9 cellular contexts compared by ENCODE assay signal in genomic region chr2:119476301-119477117, GRCh38. TPM values are rescaled to one million over a fixed set of nuclear protein-coding genes. Genes with fewer than 3 reads are reported as not detected.
DNase-seq lines count a peak whose midpoint lies in the region; ATAC-seq, FAIRE-seq and TF ChIP-seq lines count a peak whose summit lies in the region.
"Had no signal": no experiment of that assay in that cellular context is flagged by ENCODE, and none has a peak within 500 bp of the region (broad histone marks: within the 10 kb centered on the region; RNA-seq: fewer than 3 reads in every experiment).

No MANE protein-coding gene starts in this region.

- H3K36me3 Mint-ChIP-seq in WTC11 (no peaks in the 10 kb centered on the region), naive B cell (no peaks in the 10 kb centered on the region)

- no peak for FAIRE-seq in A549 (lab: Jason Lieb, UNC)
- peak; percentile 81 for FAIRE-seq in urothelium cell line (lab: Jason Lieb, UNC)

- no peaks in the 10 kb centered on the region for H3K9me3 Mint-ChIP-seq in WTC11
- no peaks in the 10 kb centered on the region for H3K9me3 Mint-ChIP-seq in naive B cell

- ATAC-seq in A549 (peak; percentile 86 to 95), WTC11 (peak; percentile 92), naive B cell (ENCODE audit: low read depth in 2 of 2) (peak; percentile 37 to 52)

- H3K27me3 Mint-ChIP-seq in WTC11 (ENCODE audit: low read depth) = no peaks in the 10 kb centered on the region
- peaks cover 4 to 34% (median 28%) of the 10 kb centered on the region in 3 donors for H3K27me3 Mint-ChIP-seq in naive B cell

- H3K9me3 ChIP-seq in A549 = no peaks in the 10 kb centered on the region

- TF ChIP-seq RAD21 in A549 (conservative IDR thresholded peaks at IDR 0.05 in 1 of 2, IDR thresholded peaks at IDR 0.05 in 1 of 2) = peak; percentile 92 to 96

- peaks cover 4% of the 10 kb centered on the region; the same call in 1 of the 3 replicates for H3K4me1 ChIP-seq in A549

- H3K4me3 Mint-ChIP-seq in WTC11 (peak overlapping the region; percentile 25), naive B cell (no peak overlapping the region)

- TF ChIP-seq POLR2A in A549 (IDR thresholded peaks at IDR 0.05; ENCODE audit: low read length) = no peak

- DNase-seq in A549 (ENCODE audit: low read depth in 1 of 2, low spot score in 1 of 2) = peak; percentile 57 to 74
- peak; percentile 74 for DNase-seq in ELR (ENCODE audit: low read depth)
- peak; percentile 86 for DNase-seq in HEK293T (ENCODE audit: extremely low spot score)
- DNase-seq in NCI-H146 treated with DMSO at 0.1 percent for 48 hours (lab: John Stamatoyannopoulos, UW; ENCODE audit: unreplicated experiment) = peak; percentile 30
- peak; percentile 82 for DNase-seq in WTC11 (ENCODE audit: low spot score)
- peak; percentile 34 for DNase-seq in fibroblast of peridontal ligament (ENCODE audit: extremely low read depth)
- peak; percentile 25 for DNase-seq in naive B cell
- peak; percentile 92 for DNase-seq in urothelium cell line (ENCODE audit: low spot score)

- H3K4me1 Mint-ChIP-seq in WTC11 (peaks cover 11% of the 10 kb centered on the region), naive B cell (peaks cover 0 to 4% (median 0%) of the 10 kb centered on the region in 3 donors)

- TF ChIP-seq EP300 in A549 (IDR thresholded peaks at IDR 0.05) = no peak

- POLR2A ChIA-PET in A549 (lab: Yijun Ruan, JAX) = no interaction called here
- POLR2A ChIA-PET in HEK293T (lab: Yijun Ruan, JAX) = interaction anchor here (0.7 kb wide), 1 partner anchor 10 kb away, joined by 3 read pairs; no protein-coding TSS in a partner anchor
- POLR2A ChIA-PET in WTC11 (lab: Charles Lee) = interaction anchor here (0.8 to 1.5 kb wide), 2 partner anchors 42 to 44 kb away, joined by 3 read pairs; no protein-coding TSS in a partner anchor

- H3K27ac Mint-ChIP-seq in WTC11 (no peak overlapping the region), naive B cell (peak overlapping the region in 3 of 6 donors; percentile 58 to 68 (median 59))

- H3K27ac ChIP-seq in A549 = peak overlapping the region; percentile 29 to 67; a peak in 3 of 6 replicates

- 0 out of 3 replicates have a peak overlapping the region, but pooled peaks have one; percentile 25 for H3K4me3 ChIP-seq in A549
- H3K4me3 ChIP-seq: skin epidermis had no signal

- H3K4me2 ChIP-seq in A549 = peak overlapping the region; percentile 80

- CTCF ChIA-PET in A549 (lab: Yijun Ruan, JAX) (interaction anchor here (0.6 to 14.8 kb wide), 45 partner anchors 10 to 595 kb away, joined by 3 to 255 read pairs (median 4); partner anchors contain the start of genes SCTR and TMEM37), HEK293T (lab: Yijun Ruan, JAX) (interaction anchor here (0.9 to 2.4 kb wide), 18 partner anchors 9 to 264 kb away, joined by 3 to 17 read pairs (median 4); no protein-coding TSS in a partner anchor), WTC11 (lab: Charles Lee) (interaction anchor here (0.6 to 3.9 kb wide), 68 partner anchors 8 to 699 kb away, joined by 3 to 145 read pairs (median 4); partner anchors contain the start of genes C2orf76, DBI, SCTR and TMEM37)

- TF ChIP-seq CTCF in A549 (IDR thresholded peaks at IDR 0.05) = peak; percentile 95
- peak; percentile 99 for TF ChIP-seq CTCF in WTC11 (IDR thresholded peaks at IDR 0.05)

- 28% methylated on average over 18 of the region's 20 CpGs for WGBS in A549 (ENCODE audit: missing lambda C conversion rate)

TF ChIP-seq in A549, 52 proteins besides CTCF, POLR2A, EP300 and RAD21:
- TF ChIP-seq MAX (IDR thresholded peaks at IDR 0.05) (0 out of 2 replicates have a peak, but pooled peaks have one; percentile 12), NR3C1 (IDR thresholded peaks at IDR 0.05) (no peak), SMC3 (IDR thresholded peaks at IDR 0.05) (peak; percentile 96)
TF ChIP-seq in A549: peak in this region for 2.

TF ChIP-seq in HEK293T, 16 proteins besides CTCF, POLR2A, EP300 and RAD21:
- no peak for TF ChIP-seq TARDBP (IDR thresholded peaks at IDR 0.05)
- no peak for TF ChIP-seq FOXK2 (IDR thresholded peaks at IDR 0.05)
- TF ChIP-seq FOXA1 (IDR thresholded peaks at IDR 0.05) = no peak
- TF ChIP-seq FOXM1 (IDR thresholded peaks at IDR 0.05; ENCODE audit: borderline replicate concordance) = no peak
- no peak for TF ChIP-seq ARNT (IDR thresholded peaks at IDR 0.05)
- TF ChIP-seq PKNOX1 (IDR thresholded peaks at IDR 0.05) = no peak
- TF ChIP-seq L3MBTL2 (conservative IDR thresholded peaks at IDR 0.05) = no peak
- TF ChIP-seq HDGF (IDR thresholded peaks at IDR 0.05; ENCODE audit: borderline replicate concordance) = no peak
- no peak for TF ChIP-seq ELF4 (IDR thresholded peaks at IDR 0.05)
- TF ChIP-seq NFRKB (IDR thresholded peaks at IDR 0.05) = no peak
- TF ChIP-seq SUZ12 (IDR thresholded peaks at IDR 0.05) = no peak
- TF ChIP-seq BHLHE40 (IDR thresholded peaks at IDR 0.05; ENCODE audit: borderline replicate concordance) = no peak
- no peak for TF ChIP-seq CTBP1 (IDR thresholded peaks at IDR 0.05; ENCODE audit: borderline replicate concordance)
- TF ChIP-seq LEF1 (IDR thresholded peaks at IDR 0.05; ENCODE audit: borderline replicate concordance) = no peak
- no peak for TF ChIP-seq ZNF384 (IDR thresholded peaks at IDR 0.05)
- TF ChIP-seq SP1 (IDR thresholded peaks at IDR 0.05) = no peak

TF ChIP-seq in WTC11, 78 proteins besides CTCF, POLR2A, EP300 and RAD21 (continues in another document):
- TF ChIP-seq ZNF425 (CRISPR knock-in tag; conservative IDR thresholded peaks at IDR 0.05) = no peak
- TF ChIP-seq USF2 (CRISPR knock-in tag; IDR thresholded peaks at IDR 0.05) = 0 out of 2 replicates have a peak, but pooled peaks have one; percentile 31

RNA-seq across cellular contexts. Expression of gene TMEM37, which starts 44.9 kb away (rescaled TPM):
- 7.5 and 10.8 TPM in 2 replicates for polyA plus RNA-seq in A549 (2011; rRNA removed)
- polyA plus RNA-seq in A549 (2012; cell fraction: cytosol; rRNA removed) = 5.7 and 7.9 TPM in 2 replicates
- polyA plus RNA-seq in A549 (2012; cell fraction: nucleus; rRNA removed) = 4.7 and 5.0 TPM in 2 replicates
- 3.3 to 5.1 TPM (median 4.7 TPM) in 3 replicates for polyA plus RNA-seq in A549 (2017; fragmentation: RNase III; extraction: RNeasy Plus Mini Kit Qiagen cat#74134 plus additional on column Dnase treatment)
- polyA minus RNA-seq in A549 (2011; rRNA and poly(A)+ RNA removed) = 2.9 and 4.0 TPM in 2 replicates
- 7.6 to 9.6 TPM (median 8.5 TPM) in 3 replicates for total RNA-seq in WTC11 (2021)
- polyA plus RNA-seq in naive B cell (ENCODE audit: low read depth in 6 of 6) = not detected

RNA-seq across cellular contexts. Expression of gene SCTR, which starts 47.8 kb away (rescaled TPM):
- polyA plus RNA-seq in A549 (2011; rRNA removed) (not detected in 2 replicates), A549 (2017; fragmentation: RNase III; extraction: RNeasy Plus Mini Kit Qiagen cat#74134 plus additional on column Dnase treatment) (not detected in 3 replicates), naive B cell (ENCODE audit: low read depth in 6 of 6) (not detected)
- polyA plus RNA-seq in A549 (2012; cell fraction: cytosol; rRNA removed) = not detected in 2 replicates
- polyA plus RNA-seq in A549 (2012; cell fraction: nucleus; rRNA removed) = not detected in 2 replicates
- polyA minus RNA-seq in A549 (2011; rRNA and poly(A)+ RNA removed) = not detected in 2 replicates
- total RNA-seq in WTC11 (2021) = 0.09 to 0.18 TPM in 2 of 3 replicates, not detected in the other

Comparison
In these comparisons a context has a peak if more than half of its experiments do, and no peak if none do; other contexts are left out.
1. Peak in every context shown above with its lines: DNase-seq, ATAC-seq, H3K4me3 ChIP-seq and H3K27ac ChIP-seq.
2. DNase-seq: peak in every context shown above with its lines; median percentile 92 in urothelium cell line; 86 in HEK293T; 82 in WTC11; 74 in ELR; 66 in A549; 34 in fibroblast of peridontal ligament; 30 in NCI-H146 treated with DMSO at 0.1 percent for 48 hours; 25 in naive B cell.
3. RNA of gene TMEM37, which starts 44.9 kb away (polyA plus RNA-seq): 3.3 to 10.8 TPM in A549; not detected in naive B cell; every median in the first group is over 4 times any median in the second.